1 cellular context compared by ENCODE assay signal in the genomic region with DNA sequence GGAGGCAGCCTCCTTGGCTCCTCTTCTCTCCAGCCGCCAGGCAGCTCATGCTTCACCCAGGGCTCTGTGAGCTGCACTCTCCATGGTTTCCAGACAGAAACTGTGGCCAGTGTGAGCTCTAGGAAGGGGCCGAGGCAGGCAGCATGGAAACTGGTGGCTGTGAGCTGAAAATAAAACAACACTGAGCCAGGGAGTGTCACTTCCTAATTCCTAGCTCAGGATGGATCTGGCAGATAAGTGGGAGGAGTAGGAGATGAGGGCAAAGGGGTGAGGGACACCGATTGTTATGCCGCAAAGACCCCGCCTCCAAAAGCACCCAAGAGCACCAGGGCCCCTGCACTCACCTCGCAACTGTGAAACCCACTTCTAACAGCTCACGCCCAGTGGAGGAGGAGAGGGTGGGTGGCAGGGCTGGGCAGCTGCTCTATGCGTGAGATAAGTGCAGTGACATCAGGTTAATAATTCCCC.
TF ChIP-seq lines count a peak whose summit lies in the region.

No MANE protein-coding gene starts in this region.

TF ChIP-seq in endothelial cell of umbilical vein, 7 proteins besides CTCF, POLR2A, EP300 and RAD21:
- TF ChIP-seq GATA2 (IDR thresholded peaks at IDR 0.05; ENCODE audit: insufficient read depth, insufficient read length, low read depth, low read length), result no peak
- TF ChIP-seq, protein P1, sequence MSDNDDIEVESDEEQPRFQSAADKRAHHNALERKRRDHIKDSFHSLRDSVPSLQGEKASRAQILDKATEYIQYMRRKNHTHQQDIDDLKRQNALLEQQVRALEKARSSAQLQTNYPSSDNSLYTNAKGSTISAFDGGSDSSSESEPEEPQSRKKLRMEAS (IDR thresholded peaks at IDR 0.05; ENCODE audit: insufficient read depth, insufficient read length), result no peak
- TF ChIP-seq FOS (IDR thresholded peaks at IDR 0.05; ENCODE audit: borderline replicate concordance, insufficient read depth, low read length), result no peak
- TF ChIP-seq JUN (IDR thresholded peaks at IDR 0.05; ENCODE audit: borderline replicate concordance, insufficient read depth, insufficient read length, low read depth), result no peak
- TF ChIP-seq POLR2AphosphoS5 (IDR thresholded peaks at IDR 0.05; ENCODE audit: insufficient read depth, low read depth, low read length), result no peak
- TF ChIP-seq MYC (IDR thresholded peaks at IDR 0.05; ENCODE audit: low read depth, low read length), result no peak
- TF ChIP-seq EZH2 (IDR thresholded peaks at IDR 0.05; ENCODE audit: borderline replicate concordance, low read depth, low read length, severe bottlenecking), result no peak
